ENCODE assay signal across 22 cellular contexts in the genomic region with DNA sequence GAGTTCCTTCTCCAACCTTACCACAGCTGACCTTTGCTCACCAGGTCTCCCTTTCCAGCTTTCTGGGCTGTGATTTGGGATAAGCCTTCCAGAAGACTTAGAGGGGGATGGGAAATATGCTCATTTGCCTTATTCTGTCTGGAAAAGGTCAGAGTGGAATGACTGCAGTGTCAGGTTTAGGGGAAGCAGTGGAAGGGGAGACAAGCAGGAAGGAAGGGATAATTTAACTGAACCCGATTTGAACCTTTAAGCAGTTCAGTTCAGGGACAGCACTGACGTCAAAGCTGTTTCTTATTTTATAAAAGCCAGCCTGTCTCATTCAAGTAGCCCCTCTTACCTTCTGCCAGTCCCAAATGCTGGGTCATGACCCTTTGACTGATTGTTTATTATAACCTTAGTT.
DNase-seq lines count a peak whose midpoint lies in the region; ATAC-seq, FAIRE-seq and TF ChIP-seq lines count a peak whose summit lies in the region.
"Had no signal": no experiment of that assay in that cellular context is flagged by ENCODE, and none has a peak within 500 bp of the region (broad histone marks: within the 10 kb centered on the region; RNA-seq: fewer than 3 reads in every experiment).

No MANE protein-coding gene starts in this region.

- DNase-seq in HepG2 (ENCODE audit: low spot score), result no peak
- DNase-seq in iris pigment epithelial cell (ENCODE audit: low read depth), result peak; percentile 10
- DNase-seq in neural crest cell (ENCODE audit: low read depth, low spot score), result no peak
- no peak for DNase-seq in H54 (ENCODE audit: insufficient read length, low spot score)
- no peak for DNase-seq in kidney
- DNase-seq: Calu3, DMS153, DND-41, HCEC 1CT, MM.1S, NCI-H1694, NCI-H2029 treated with DMSO at 0.1 percent for 48 hours, NCI-H446 treated with DMSO at 0.1 percent for 48 hours, NCI-H526, Right ventricle myocardium superior, RPMI8226 had no signal

- no peaks in the 10 kb centered on the region for H3K27me3 Mint-ChIP-seq in neural crest cell (ENCODE audit: low read depth)
- H3K27me3 Mint-ChIP-seq: IgD-negative memory B cell had no signal

- no peaks in the 10 kb centered on the region for H3K36me3 ChIP-seq in liver (ENCODE audit: control insufficient read depth in 4 of 4, insufficient read depth in 3 of 4, low read depth in 1 of 4, low read length in 3 of 4)
- H3K36me3 ChIP-seq in HepG2 (replicated peaks in 1 of 2; ENCODE audit: control insufficient read depth in 1 of 2, insufficient read depth in 2 of 2, low read length in 2 of 2), result no peaks in the 10 kb centered on the region
- no peaks in the 10 kb centered on the region for H3K36me3 ChIP-seq in kidney (ENCODE audit: control insufficient read depth in 1 of 2, insufficient read depth in 2 of 2, low read length in 2 of 2)
- H3K36me3 ChIP-seq: SJSA1 had no signal

- POLR2A ChIA-PET in HepG2 (lab: Yijun Ruan, JAX), result no interaction called here

- in situ Hi-C loops in HepG2 (cut with HindIII; ENCODE audit: extremely low pct_ligation_motif_present, low pct_unique_long_range_greater_than_20kb), result no loop called here

- ATAC-seq in HepG2 (no peak), HG02759 (IDR thresholded peaks at IDR 0.05; ENCODE audit: unreplicated experiment) (no peak)

- no peaks in the 10 kb centered on the region for H3K79me2 ChIP-seq in HepG2 (ENCODE audit: insufficient read depth, low read length)

- H3K4me1 ChIP-seq in liver (ENCODE audit: control insufficient read depth in 4 of 4, insufficient read depth in 4 of 4, low read length in 3 of 4) (no peaks in the 10 kb centered on the region), HepG2 (ENCODE audit: insufficient read depth, low read length) (no peaks in the 10 kb centered on the region), kidney (ENCODE audit: control insufficient read depth in 1 of 2, insufficient read depth in 1 of 2, low read depth in 1 of 2, low read length in 2 of 2) (no peaks in the 10 kb centered on the region)
- H3K4me1 ChIP-seq: SJSA1 had no signal

- TF ChIP-seq POLR2A in HepG2 (IDR thresholded peaks at IDR 0.05; ENCODE audit: insufficient read depth in 1 of 2, low read depth in 2 of 2, low read length in 2 of 2) (no peak), H54 (IDR thresholded peaks at IDR 0.05; ENCODE audit: low read depth, low read length) (no peak)

- 61% methylated on average over 2 of the region's 2 CpGs for WGBS in liver
- 3% methylated on average over 2 of the region's 2 CpGs for WGBS in HepG2 (ENCODE audit: low lambda C conversion rate)

- intact Hi-C loops in HepG2 (cut with micrococcal nuclease; ENCODE audit: unreplicated experiment) (no loop called here), kidney (cut with DNase I) (no loop called here)

- H3K4me1 Mint-ChIP-seq in neural crest cell, result no peaks in the 10 kb centered on the region

- H3K27ac Mint-ChIP-seq in neural crest cell (ENCODE audit: unreplicated experiment), result peak overlapping the region; percentile 58
- H3K27ac Mint-ChIP-seq: IgD-negative memory B cell had no signal

- H3K4me3 ChIP-seq in liver (ENCODE audit: low read depth in 1 of 3, low read length in 3 of 3), result no peak overlapping the region
- no peak overlapping the region for H3K4me3 ChIP-seq in HepG2 (replicated peaks in 1 of 3; ENCODE audit: insufficient read depth in 1 of 3, low read depth in 2 of 3, low read length in 3 of 3)
- no peak overlapping the region for H3K4me3 ChIP-seq in kidney (ENCODE audit: low read length in 2 of 2)
- H3K4me3 ChIP-seq: SJSA1 had no signal

- H3K9me3 Mint-ChIP-seq in neural crest cell, result no peaks in the 10 kb centered on the region

- H4K20me1 ChIP-seq in HepG2 (ENCODE audit: insufficient read depth, low read length), result no peaks in the 10 kb centered on the region

- no peak overlapping the region for H3K4me2 ChIP-seq in HepG2 (ENCODE audit: low read depth, low read length)
- H3K4me2 ChIP-seq: KMS-11 had no signal

- TF ChIP-seq EP300 in HepG2 (IDR thresholded peaks at IDR 0.05; ENCODE audit: low read depth in 2 of 2, low read length in 2 of 2) (no peak), HepG2 (CRISPR knock-in tag; IDR thresholded peaks at IDR 0.05; ENCODE audit: borderline replicate concordance) (no peak)

- FAIRE-seq in HepG2 (lab: Jason Lieb, UNC), result no peak
- FAIRE-seq in H54 (lab: Jason Lieb, UNC), result no peak
- no peak for FAIRE-seq in kidney (lab: Jason Lieb, UNC)
- FAIRE-seq: GM18507 had no signal

- no peaks in the 10 kb centered on the region for H3K27me3 ChIP-seq in liver (ENCODE audit: control insufficient read depth in 4 of 4, insufficient read depth in 4 of 4, low read length in 3 of 4)
- no peaks in the 10 kb centered on the region; a peak in 1 of 5 replicates for H3K27me3 ChIP-seq in HepG2 (ENCODE audit: control insufficient read depth in 1 of 2, insufficient read depth in 2 of 2, low read length in 2 of 2)
- H3K27me3 ChIP-seq: SJSA1 had no signal

- H3K4me3 Mint-ChIP-seq in neural crest cell, result no peak overlapping the region
- H3K4me3 Mint-ChIP-seq: IgD-negative memory B cell had no signal

- BruUV-seq in HepG2 (replicated peaks; lab: Mats Ljungman, UMichigan), result no TSS peak

- H3K27ac ChIP-seq in liver (ENCODE audit: low read depth in 1 of 2, low read length in 2 of 2) (peak overlapping the region in 1 of 2 donors; percentile 33), HepG2 (ENCODE audit: extremely low read length, insufficient read depth, low read length) (no peak overlapping the region), kidney (ENCODE audit: low read depth in 2 of 2, low read length in 2 of 2) (peak overlapping the region in 1 of 2 donors; percentile 49)
- H3K27ac ChIP-seq: KMS-11, SJSA1 had no signal

- H3K9ac ChIP-seq in liver (ENCODE audit: low read depth in 1 of 2, low read length in 2 of 2) (no peak overlapping the region), HepG2 (ENCODE audit: insufficient read depth, low read depth, low read length) (no peak overlapping the region), kidney (ENCODE audit: low read length in 2 of 2) (no peak overlapping the region)
- H3K9ac ChIP-seq: KMS-11 had no signal

- CTCF ChIA-PET in HepG2 (lab: Yijun Ruan, JAX; ENCODE audit: low intra/inter-chr PET ratio, low total read pairs), result no interaction called here

- no peak overlapping the region for H2AFZ ChIP-seq in HepG2 (ENCODE audit: low read length)

- H3K36me3 Mint-ChIP-seq in neural crest cell (ENCODE audit: low read depth), result no peaks in the 10 kb centered on the region
- H3K36me3 Mint-ChIP-seq: IgD-negative memory B cell had no signal

- TF ChIP-seq RAD21 in liver (IDR thresholded peaks at IDR 0.05) (peak; percentile 9 to 54), HepG2 (CRISPR knock-in tag; IDR thresholded peaks at IDR 0.05) (no peak)

- H3K9me3 ChIP-seq in liver (ENCODE audit: control insufficient read depth in 4 of 4, low read length in 3 of 4) (no peaks in the 10 kb centered on the region), HepG2 (ENCODE audit: low read length) (no peaks in the 10 kb centered on the region), kidney (ENCODE audit: control insufficient read depth in 1 of 2, low read length in 2 of 2) (no peaks in the 10 kb centered on the region)
- H3K9me3 ChIP-seq: SJSA1 had no signal

- TF ChIP-seq CTCF in liver (IDR thresholded peaks at IDR 0.05; ENCODE audit: low read depth, low read length, missing input control) (no peak), HepG2 (CRISPR knock-in tag; IDR thresholded peaks at IDR 0.05) (no peak), neural crest cell (conservative IDR thresholded peaks at IDR 0.05) (no peak), kidney (IDR thresholded peaks at IDR 0.05; ENCODE audit: borderline replicate concordance, extremely low read depth, insufficient read depth) (no peak)

TF ChIP-seq in liver, 16 proteins besides CTCF, POLR2A, EP300 and RAD21:
- TF ChIP-seq, protein P1, sequence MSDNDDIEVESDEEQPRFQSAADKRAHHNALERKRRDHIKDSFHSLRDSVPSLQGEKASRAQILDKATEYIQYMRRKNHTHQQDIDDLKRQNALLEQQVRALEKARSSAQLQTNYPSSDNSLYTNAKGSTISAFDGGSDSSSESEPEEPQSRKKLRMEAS (IDR thresholded peaks at IDR 0.05), result no peak
- peak; percentile 64 for TF ChIP-seq SP1 (IDR thresholded peaks at IDR 0.05)
- TF ChIP-seq RXRA (IDR thresholded peaks at IDR 0.05), result peak; percentile 96 to 97
- TF ChIP-seq NR2F2 (IDR thresholded peaks at IDR 0.05), result peak; percentile 99
- no peak for TF ChIP-seq HNF4A (conservative IDR thresholded peaks at IDR 0.05)
- TF ChIP-seq FOXA1 (IDR thresholded peaks at IDR 0.05), result no peak
TF ChIP-seq in liver: peak in this region for 3.

TF ChIP-seq in HepG2, 621 proteins besides CTCF, POLR2A, EP300 and RAD21 (continues in another document):
- no peak for TF ChIP-seq KDM4B (CRISPR knock-in tag; IDR thresholded peaks at IDR 0.05)
- TF ChIP-seq ZNF644 (CRISPR knock-in tag; IDR thresholded peaks at IDR 0.05; ENCODE audit: low read depth), result no peak
- TF ChIP-seq, protein P2, sequence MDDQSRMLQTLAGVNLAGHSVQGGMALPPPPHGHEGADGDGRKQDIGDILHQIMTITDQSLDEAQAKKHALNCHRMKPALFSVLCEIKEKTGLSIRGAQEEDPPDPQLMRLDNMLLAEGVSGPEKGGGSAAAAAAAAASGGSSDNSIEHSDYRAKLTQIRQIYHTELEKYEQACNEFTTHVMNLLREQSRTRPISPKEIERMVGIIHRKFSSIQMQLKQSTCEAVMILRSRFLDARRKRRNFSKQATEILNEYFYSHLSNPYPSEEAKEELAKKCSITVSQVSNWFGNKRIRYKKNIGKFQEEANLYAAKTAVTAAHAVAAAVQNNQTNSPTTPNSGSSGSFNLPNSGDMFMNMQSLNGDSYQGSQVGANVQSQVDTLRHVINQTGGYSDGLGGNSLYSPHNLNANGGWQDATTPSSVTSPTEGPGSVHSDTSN (CRISPR knock-in tag; IDR thresholded peaks at IDR 0.05; ENCODE audit: borderline replicate concordance), result no peak
- TF ChIP-seq SIX4 (CRISPR knock-in tag; IDR thresholded peaks at IDR 0.05), result no peak
- TF ChIP-seq, protein P3, sequence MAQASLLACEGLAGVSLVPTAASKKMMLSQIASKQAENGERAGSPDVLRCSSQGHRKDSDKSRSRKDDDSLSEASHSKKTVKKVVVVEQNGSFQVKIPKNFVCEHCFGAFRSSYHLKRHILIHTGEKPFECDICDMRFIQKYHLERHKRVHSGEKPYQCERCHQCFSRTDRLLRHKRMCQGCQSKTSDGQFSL (CRISPR knock-in tag; IDR thresholded peaks at IDR 0.05), result no peak
